In the genomic region with DNA sequence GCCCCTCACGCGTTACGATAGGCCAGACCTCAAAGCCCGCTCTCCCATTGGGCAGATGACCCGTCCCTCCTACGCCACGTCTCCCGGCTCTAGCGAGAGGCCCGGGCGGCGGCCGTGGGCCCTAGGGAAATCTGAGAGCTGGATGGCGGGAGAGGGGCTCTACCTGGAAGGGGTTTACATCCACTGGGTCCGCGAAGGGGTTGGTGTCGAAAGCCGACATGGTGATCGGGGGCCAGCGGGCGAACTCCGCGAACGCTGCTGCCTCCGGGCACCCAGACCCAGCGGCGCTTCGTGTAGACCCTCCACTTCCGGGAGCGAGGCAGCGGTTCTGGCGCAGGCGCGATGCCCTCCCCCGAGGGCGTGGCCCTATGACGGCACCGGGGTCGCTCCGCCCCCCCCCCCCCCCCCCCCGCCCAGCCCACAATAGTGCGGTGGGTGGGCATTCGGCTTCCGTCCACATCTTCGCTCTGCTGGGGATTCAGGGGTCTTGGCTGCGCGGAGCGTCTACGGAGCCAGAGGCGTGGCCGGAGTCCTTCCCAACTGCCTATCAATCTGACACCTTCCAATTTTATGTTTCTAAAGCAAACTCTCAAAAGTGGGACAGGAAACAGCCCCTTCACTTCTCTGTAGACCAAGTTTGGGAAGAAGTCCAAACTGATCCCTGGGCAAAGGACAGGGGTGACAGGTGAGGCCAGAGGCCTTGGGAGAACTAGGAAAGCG, we compare ENCODE assay signal across 8 cellular contexts. TPM values are rescaled to one million over a fixed set of nuclear protein-coding genes. Genes with fewer than 3 reads are reported as not detected.
DNase-seq lines count a peak whose midpoint lies in the region; ATAC-seq and TF ChIP-seq lines count a peak whose summit lies in the region.

A gene with protein sequence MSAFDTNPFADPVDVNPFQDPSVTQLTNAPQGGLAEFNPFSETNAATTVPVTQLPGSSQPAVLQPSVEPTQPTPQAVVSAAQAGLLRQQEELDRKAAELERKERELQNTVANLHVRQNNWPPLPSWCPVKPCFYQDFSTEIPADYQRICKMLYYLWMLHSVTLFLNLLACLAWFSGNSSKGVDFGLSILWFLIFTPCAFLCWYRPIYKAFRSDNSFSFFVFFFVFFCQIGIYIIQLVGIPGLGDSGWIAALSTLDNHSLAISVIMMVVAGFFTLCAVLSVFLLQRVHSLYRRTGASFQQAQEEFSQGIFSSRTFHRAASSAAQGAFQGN (minus strand): TSS at position 330 of the 720 bp plus-strand sequence. CDS start 110 bp downstream, at position 220.

- peak within 1 kb of the TSS; percentile 80 to 84; a peak in 3 of 4 replicates for H3K27ac ChIP-seq in SK-N-SH (ENCODE audit: low read depth in 2 of 2, low read length in 1 of 2)

- peak; percentile 76 for ATAC-seq in HG02610 (IDR thresholded peaks at IDR 0.05; ENCODE audit: unreplicated experiment)

- no peaks in the 10 kb centered on the region for H3K9me2 ChIP-seq in SK-N-SH

- CTCF ChIA-PET in GM10248 (lab: Yijun Ruan, JAX) (interaction anchor here (1.3 to 15.4 kb wide), 4 partner anchors 10 to 102 kb away, joined by 5 to 131 read pairs (median 8); no protein-coding TSS in a partner anchor), SK-N-SH (lab: Yijun Ruan, JAX) (interaction anchor here (0.7 to 2.2 kb wide), 3 partner anchors 29 to 104 kb away, joined by 3 to 9 read pairs (median 5); no protein-coding TSS in a partner anchor)

- H3K9me3 ChIP-seq in SK-N-SH = no peaks in the 10 kb centered on the region

- H3K4me3 ChIP-seq in SK-N-SH (ENCODE audit: low read depth in 2 of 2, low read length in 1 of 2) = peak within 1 kb of the TSS; percentile 72 to 88

- H3K27me3 ChIP-seq in SK-N-SH (ENCODE audit: insufficient read depth) = no peaks in the 10 kb centered on the region

- peaks cover 10 to 20% of the 10 kb centered on the region in 2 experiments; a peak in 2 of 4 replicates for H3K4me1 ChIP-seq in SK-N-SH (ENCODE audit: control insufficient read depth in 1 of 2, insufficient read depth in 2 of 2, low read depth in 1 of 2, low read length in 1 of 2)

- peak within 1 kb of the TSS; percentile 99 for H2AFZ ChIP-seq in SK-N-SH (ENCODE audit: low read depth)

- TF ChIP-seq RAD21 in SK-N-SH (IDR thresholded peaks at IDR 0.05; ENCODE audit: low read length) = no peak

- TF ChIP-seq EP300 in SK-N-SH (IDR thresholded peaks at IDR 0.05; ENCODE audit: borderline replicate concordance in 1 of 2, low read depth in 1 of 2, low read length in 1 of 2) = no peak

- WGBS in SK-N-SH (ENCODE audit: low lambda C conversion rate) = 1% methylated on average over 15 of the region's 52 CpGs

- H3K79me2 ChIP-seq in SK-N-SH (ENCODE audit: insufficient read depth) = peaks cover 47% of the 10 kb centered on the region

- H3F3A ChIP-seq in SK-N-SH (replicated peaks; ENCODE audit: insufficient read depth) = no peaks in the 10 kb centered on the region

- H4K20me1 ChIP-seq in SK-N-SH (ENCODE audit: insufficient read depth) = peaks cover 27% of the 10 kb centered on the region

- POLR2A ChIA-PET in GM10248 (lab: Yijun Ruan, JAX) (interaction anchor here (1.4 kb wide), 1 partner anchor 16 kb away, joined by 4 read pairs; no protein-coding TSS in a partner anchor), SK-N-SH (lab: Yijun Ruan, JAX) (interaction anchor here (1.1 to 1.7 kb wide), 2 partner anchors 9 to 28 kb away, joined by 3 to 7 read pairs; no protein-coding TSS in a partner anchor)

- H3K4me2 ChIP-seq in SK-N-SH = peak within 1 kb of the TSS; percentile 90

- H3K36me3 ChIP-seq in SK-N-SH (replicated peaks in 1 of 2; ENCODE audit: control insufficient read depth in 1 of 2, insufficient read depth in 2 of 2, low read length in 1 of 2) = peaks cover 0 to 5% of the 10 kb centered on the region in 2 experiments

- TF ChIP-seq CTCF in GM10248 (IDR thresholded peaks at IDR 0.05; ENCODE audit: control extremely low read depth, extremely low read depth, low read depth, missing control alignments) (no peak), SK-N-SH (IDR thresholded peaks at IDR 0.05) (no peak)

- H3K9ac ChIP-seq in SK-N-SH = peak within 1 kb of the TSS; percentile 84

- peak; percentile 96 for DNase-seq in GM10248 (ENCODE audit: extremely low spot score)
- peak; percentile 89 for DNase-seq in NCI-H1092 (lab: John Stamatoyannopoulos, UW)
- peak; percentile 98 for DNase-seq in SK-N-SH
- DNase-seq in activated naive CD4-positive, alpha-beta T cell treated with anti-CD3 and anti-CD28 coated beads, Interleukin-2, amount 50 U/mL, for 16 hours = peak; percentile 90
- peak; percentile 97 for DNase-seq in germinal center (ENCODE audit: low spot score)
- DNase-seq in nucleus accumbens (lab: John Stamatoyannopoulos, UW) = peak; percentile 67 to 99 (median 94)
- peak; percentile 96 for DNase-seq in superior temporal gyrus (ENCODE audit: extremely low spot score)

TF ChIP-seq in SK-N-SH, 30 proteins besides CTCF, POLR2A, EP300 and RAD21 (continues in another document):
- TF ChIP-seq SMC3 (IDR thresholded peaks at IDR 0.05; ENCODE audit: low read depth, low read length) (no peak), CHD2 (IDR thresholded peaks at IDR 0.05; ENCODE audit: low read length, partially characterized antibody) (peak; percentile 58), MEF2A (IDR thresholded peaks at IDR 0.05; ENCODE audit: borderline replicate concordance, low read depth) (no peak), TAF1 (IDR thresholded peaks at IDR 0.05; ENCODE audit: borderline replicate concordance, low read depth, low read length) (peak; percentile 58), GABPA (IDR thresholded peaks at IDR 0.05; ENCODE audit: low read depth) (peak; percentile 52; the same call in 1 of the 2 replicates), TCF12 (IDR thresholded peaks at IDR 0.05) (no peak), JUND (IDR thresholded peaks at IDR 0.05) (no peak), POLR2AphosphoS5 (IDR thresholded peaks at IDR 0.05; ENCODE audit: low read depth, low read length) (peak; percentile 96), RFX5 (IDR thresholded peaks at IDR 0.05; ENCODE audit: low read length) (no peak; the same call in 1 of the 2 replicates), RCOR1 (IDR thresholded peaks at IDR 0.05; ENCODE audit: low read length) (no peak), FOXM1 (IDR thresholded peaks at IDR 0.05; ENCODE audit: low read depth) (no peak), ELF1 (IDR thresholded peaks at IDR 0.05) (peak; percentile 94), EZH2phosphoT487 (IDR thresholded peaks at IDR 0.05; ENCODE audit: borderline replicate concordance, low read depth) (no peak), SIN3A (IDR thresholded peaks at IDR 0.05; ENCODE audit: borderline replicate concordance, low read depth, low read length) (no peak)
- TF ChIP-seq, protein P1, sequence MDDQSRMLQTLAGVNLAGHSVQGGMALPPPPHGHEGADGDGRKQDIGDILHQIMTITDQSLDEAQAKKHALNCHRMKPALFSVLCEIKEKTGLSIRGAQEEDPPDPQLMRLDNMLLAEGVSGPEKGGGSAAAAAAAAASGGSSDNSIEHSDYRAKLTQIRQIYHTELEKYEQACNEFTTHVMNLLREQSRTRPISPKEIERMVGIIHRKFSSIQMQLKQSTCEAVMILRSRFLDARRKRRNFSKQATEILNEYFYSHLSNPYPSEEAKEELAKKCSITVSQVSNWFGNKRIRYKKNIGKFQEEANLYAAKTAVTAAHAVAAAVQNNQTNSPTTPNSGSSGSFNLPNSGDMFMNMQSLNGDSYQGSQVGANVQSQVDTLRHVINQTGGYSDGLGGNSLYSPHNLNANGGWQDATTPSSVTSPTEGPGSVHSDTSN (IDR thresholded peaks at IDR 0.05) = peak; percentile 99
- TF ChIP-seq, protein P2, sequence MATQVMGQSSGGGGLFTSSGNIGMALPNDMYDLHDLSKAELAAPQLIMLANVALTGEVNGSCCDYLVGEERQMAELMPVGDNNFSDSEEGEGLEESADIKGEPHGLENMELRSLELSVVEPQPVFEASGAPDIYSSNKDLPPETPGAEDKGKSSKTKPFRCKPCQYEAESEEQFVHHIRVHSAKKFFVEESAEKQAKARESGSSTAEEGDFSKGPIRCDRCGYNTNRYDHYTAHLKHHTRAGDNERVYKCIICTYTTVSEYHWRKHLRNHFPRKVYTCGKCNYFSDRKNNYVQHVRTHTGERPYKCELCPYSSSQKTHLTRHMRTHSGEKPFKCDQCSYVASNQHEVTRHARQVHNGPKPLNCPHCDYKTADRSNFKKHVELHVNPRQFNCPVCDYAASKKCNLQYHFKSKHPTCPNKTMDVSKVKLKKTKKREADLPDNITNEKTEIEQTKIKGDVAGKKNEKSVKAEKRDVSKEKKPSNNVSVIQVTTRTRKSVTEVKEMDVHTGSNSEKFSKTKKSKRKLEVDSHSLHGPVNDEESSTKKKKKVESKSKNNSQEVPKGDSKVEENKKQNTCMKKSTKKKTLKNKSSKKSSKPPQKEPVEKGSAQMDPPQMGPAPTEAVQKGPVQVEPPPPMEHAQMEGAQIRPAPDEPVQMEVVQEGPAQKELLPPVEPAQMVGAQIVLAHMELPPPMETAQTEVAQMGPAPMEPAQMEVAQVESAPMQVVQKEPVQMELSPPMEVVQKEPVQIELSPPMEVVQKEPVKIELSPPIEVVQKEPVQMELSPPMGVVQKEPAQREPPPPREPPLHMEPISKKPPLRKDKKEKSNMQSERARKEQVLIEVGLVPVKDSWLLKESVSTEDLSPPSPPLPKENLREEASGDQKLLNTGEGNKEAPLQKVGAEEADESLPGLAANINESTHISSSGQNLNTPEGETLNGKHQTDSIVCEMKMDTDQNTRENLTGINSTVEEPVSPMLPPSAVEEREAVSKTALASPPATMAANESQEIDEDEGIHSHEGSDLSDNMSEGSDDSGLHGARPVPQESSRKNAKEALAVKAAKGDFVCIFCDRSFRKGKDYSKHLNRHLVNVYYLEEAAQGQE (IDR thresholded peaks at IDR 0.05; ENCODE audit: low read depth, low read length) = no peak
- TF ChIP-seq, protein P3, sequence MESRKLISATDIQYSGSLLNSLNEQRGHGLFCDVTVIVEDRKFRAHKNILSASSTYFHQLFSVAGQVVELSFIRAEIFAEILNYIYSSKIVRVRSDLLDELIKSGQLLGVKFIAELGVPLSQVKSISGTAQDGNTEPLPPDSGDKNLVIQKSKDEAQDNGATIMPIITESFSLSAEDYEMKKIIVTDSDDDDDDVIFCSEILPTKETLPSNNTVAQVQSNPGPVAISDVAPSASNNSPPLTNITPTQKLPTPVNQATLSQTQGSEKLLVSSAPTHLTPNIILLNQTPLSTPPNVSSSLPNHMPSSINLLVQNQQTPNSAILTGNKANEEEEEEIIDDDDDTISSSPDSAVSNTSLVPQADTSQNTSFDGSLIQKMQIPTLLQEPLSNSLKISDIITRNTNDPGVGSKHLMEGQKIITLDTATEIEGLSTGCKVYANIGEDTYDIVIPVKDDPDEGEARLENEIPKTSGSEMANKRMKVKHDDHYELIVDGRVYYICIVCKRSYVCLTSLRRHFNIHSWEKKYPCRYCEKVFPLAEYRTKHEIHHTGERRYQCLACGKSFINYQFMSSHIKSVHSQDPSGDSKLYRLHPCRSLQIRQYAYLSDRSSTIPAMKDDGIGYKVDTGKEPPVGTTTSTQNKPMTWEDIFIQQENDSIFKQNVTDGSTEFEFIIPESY (IDR thresholded peaks at IDR 0.05; ENCODE audit: borderline replicate concordance, low read depth) = no peak

RNA-seq across cellular contexts. Expression of the gene that starts here (rescaled TPM):
- 88.1 and 99.5 TPM in 2 replicates for polyA plus RNA-seq in SK-N-SH (2012; rRNA removed)
- 58.0 and 74.0 TPM in 2 replicates for polyA plus RNA-seq in SK-N-SH (2012; cell fraction: cytosol; rRNA removed)
- polyA plus RNA-seq in SK-N-SH (2012; cell fraction: nucleus; rRNA removed) = 47.0 and 56.7 TPM in 2 replicates

Comparison
In these comparisons a context has a peak if more than half of its experiments do, and no peak if none do; other contexts are left out.
1. Peak in every context shown above with its lines: DNase-seq, ATAC-seq, H3K4me3 ChIP-seq and H3K27ac ChIP-seq.